9 cellular contexts compared by ENCODE assay signal in genomic region chr10:71835671-71836593, GRCh38.
DNase-seq lines count a peak whose midpoint lies in the region; ATAC-seq, FAIRE-seq and TF ChIP-seq lines count a peak whose summit lies in the region.
"Had no signal": no experiment of that assay in that cellular context is flagged by ENCODE, and none has a peak within 500 bp of the region (broad histone marks: within the 10 kb centered on the region; RNA-seq: fewer than 3 reads in every experiment).

No MANE protein-coding gene starts in this region.

- intact Hi-C loops in head of caudate nucleus (cut with DNase I), result no loop called here

- no peak for TF ChIP-seq CTCF in D721Med (IDR thresholded peaks at IDR 0.05; ENCODE audit: insufficient read depth, missing control alignments)

- FAIRE-seq in D721Med (lab: Jason Lieb, UNC), result peak; percentile 48
- FAIRE-seq: TTC549 had no signal

- DNase-seq in D721Med (ENCODE audit: insufficient read length, low spot score) (peak; percentile 65), head of caudate nucleus (peak; percentile 62 to 97 (median 89)), putamen (ENCODE audit: low spot score) (peak; percentile 92), iPS-NIHi7 (ENCODE audit: extremely low spot score) (no peak), SW 1271 (lab: John Stamatoyannopoulos, UW) (no peak)

- ATAC-seq in GM19351 (IDR thresholded peaks at IDR 0.05; ENCODE audit: unreplicated experiment) (peak; percentile 94), HG03342 (IDR thresholded peaks at IDR 0.05; ENCODE audit: unreplicated experiment) (peak; percentile 92), SK-N-SH treated with all-trans-retinoic acid at 6 μM for 48 hours (peak; percentile 64)

TF ChIP-seq in SK-N-SH treated with all-trans-retinoic acid at 6 μM for 48 hours, 23 proteins besides CTCF, POLR2A, EP300 and RAD21:
- TF ChIP-seq, protein P1, sequence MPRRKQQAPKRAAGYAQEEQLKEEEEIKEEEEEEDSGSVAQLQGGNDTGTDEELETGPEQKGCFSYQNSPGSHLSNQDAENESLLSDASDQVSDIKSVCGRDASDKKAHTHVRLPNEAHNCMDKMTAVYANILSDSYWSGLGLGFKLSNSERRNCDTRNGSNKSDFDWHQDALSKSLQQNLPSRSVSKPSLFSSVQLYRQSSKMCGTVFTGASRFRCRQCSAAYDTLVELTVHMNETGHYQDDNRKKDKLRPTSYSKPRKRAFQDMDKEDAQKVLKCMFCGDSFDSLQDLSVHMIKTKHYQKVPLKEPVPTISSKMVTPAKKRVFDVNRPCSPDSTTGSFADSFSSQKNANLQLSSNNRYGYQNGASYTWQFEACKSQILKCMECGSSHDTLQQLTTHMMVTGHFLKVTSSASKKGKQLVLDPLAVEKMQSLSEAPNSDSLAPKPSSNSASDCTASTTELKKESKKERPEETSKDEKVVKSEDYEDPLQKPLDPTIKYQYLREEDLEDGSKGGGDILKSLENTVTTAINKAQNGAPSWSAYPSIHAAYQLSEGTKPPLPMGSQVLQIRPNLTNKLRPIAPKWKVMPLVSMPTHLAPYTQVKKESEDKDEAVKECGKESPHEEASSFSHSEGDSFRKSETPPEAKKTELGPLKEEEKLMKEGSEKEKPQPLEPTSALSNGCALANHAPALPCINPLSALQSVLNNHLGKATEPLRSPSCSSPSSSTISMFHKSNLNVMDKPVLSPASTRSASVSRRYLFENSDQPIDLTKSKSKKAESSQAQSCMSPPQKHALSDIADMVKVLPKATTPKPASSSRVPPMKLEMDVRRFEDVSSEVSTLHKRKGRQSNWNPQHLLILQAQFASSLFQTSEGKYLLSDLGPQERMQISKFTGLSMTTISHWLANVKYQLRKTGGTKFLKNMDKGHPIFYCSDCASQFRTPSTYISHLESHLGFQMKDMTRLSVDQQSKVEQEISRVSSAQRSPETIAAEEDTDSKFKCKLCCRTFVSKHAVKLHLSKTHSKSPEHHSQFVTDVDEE (CRISPR knock-in tag; IDR thresholded peaks at IDR 0.05), result peak; percentile 81
- TF ChIP-seq SNAI2 (CRISPR knock-in tag; IDR thresholded peaks at IDR 0.05), result peak; percentile 62; the same call in 1 of the 2 replicates
- no peak for TF ChIP-seq TOX (CRISPR knock-in tag; IDR thresholded peaks at IDR 0.05; ENCODE audit: borderline replicate concordance)
- 0 out of 2 replicates have a peak, but pooled peaks have one; percentile 25 for TF ChIP-seq ISL1 (CRISPR knock-in tag; IDR thresholded peaks at IDR 0.05)
- TF ChIP-seq TCF4 (CRISPR knock-in tag; IDR thresholded peaks at IDR 0.05; ENCODE audit: borderline replicate concordance), result peak; percentile 81
- TF ChIP-seq ZNF565 (CRISPR knock-in tag; conservative IDR thresholded peaks at IDR 0.05; ENCODE audit: low read depth), result 0 out of 2 replicates have a peak, but pooled peaks have one; percentile 10
- TF ChIP-seq PPARA (CRISPR knock-in tag; IDR thresholded peaks at IDR 0.05; ENCODE audit: borderline replicate concordance), result 0 out of 2 replicates have a peak, but pooled peaks have one; percentile 23
- no peak for TF ChIP-seq BACH2 (CRISPR knock-in tag; IDR thresholded peaks at IDR 0.05; ENCODE audit: borderline replicate concordance)
- TF ChIP-seq PATZ1 (CRISPR knock-in tag; IDR thresholded peaks at IDR 0.05; ENCODE audit: borderline replicate concordance), result no peak
- no peak for TF ChIP-seq RARB (CRISPR knock-in tag; IDR thresholded peaks at IDR 0.05)
- peak; percentile 39; the same call in 1 of the 2 replicates for TF ChIP-seq ZNF8 (CRISPR knock-in tag; IDR thresholded peaks at IDR 0.05)
- TF ChIP-seq POU6F1 (CRISPR knock-in tag; IDR thresholded peaks at IDR 0.05; ENCODE audit: borderline replicate concordance, low read depth), result no peak
- TF ChIP-seq ZC3H10 (CRISPR knock-in tag; IDR thresholded peaks at IDR 0.05), result no peak
- no peak for TF ChIP-seq OSR1 (CRISPR knock-in tag; IDR thresholded peaks at IDR 0.05)
- peak; percentile 94 for TF ChIP-seq ZNF70 (CRISPR knock-in tag; IDR thresholded peaks at IDR 0.05)
- no peak for TF ChIP-seq ESRRG (CRISPR knock-in tag; IDR thresholded peaks at IDR 0.05)
- TF ChIP-seq CSDC2 (CRISPR knock-in tag; IDR thresholded peaks at IDR 0.05), result no peak
- TF ChIP-seq, protein P2, sequence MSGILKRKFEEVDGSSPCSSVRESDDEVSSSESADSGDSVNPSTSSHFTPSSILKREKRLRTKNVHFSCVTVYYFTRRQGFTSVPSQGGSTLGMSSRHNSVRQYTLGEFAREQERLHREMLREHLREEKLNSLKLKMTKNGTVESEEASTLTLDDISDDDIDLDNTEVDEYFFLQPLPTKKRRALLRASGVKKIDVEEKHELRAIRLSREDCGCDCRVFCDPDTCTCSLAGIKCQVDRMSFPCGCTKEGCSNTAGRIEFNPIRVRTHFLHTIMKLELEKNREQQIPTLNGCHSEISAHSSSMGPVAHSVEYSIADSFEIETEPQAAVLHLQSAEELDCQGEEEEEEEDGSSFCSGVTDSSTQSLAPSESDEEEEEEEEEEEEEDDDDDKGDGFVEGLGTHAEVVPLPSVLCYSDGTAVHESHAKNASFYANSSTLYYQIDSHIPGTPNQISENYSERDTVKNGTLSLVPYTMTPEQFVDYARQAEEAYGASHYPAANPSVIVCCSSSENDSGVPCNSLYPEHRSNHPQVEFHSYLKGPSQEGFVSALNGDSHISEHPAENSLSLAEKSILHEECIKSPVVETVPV (CRISPR knock-in tag; IDR thresholded peaks at IDR 0.05), result no peak
- TF ChIP-seq ZFP30 (CRISPR knock-in tag; IDR thresholded peaks at IDR 0.05), result no peak
- TF ChIP-seq ZFP3 (CRISPR knock-in tag; IDR thresholded peaks at IDR 0.05), result 0 out of 2 replicates have a peak, but pooled peaks have one; percentile 38
- no peak for TF ChIP-seq ARNTL (CRISPR knock-in tag; IDR thresholded peaks at IDR 0.05; ENCODE audit: borderline replicate concordance, low read depth)
- TF ChIP-seq, protein P3, sequence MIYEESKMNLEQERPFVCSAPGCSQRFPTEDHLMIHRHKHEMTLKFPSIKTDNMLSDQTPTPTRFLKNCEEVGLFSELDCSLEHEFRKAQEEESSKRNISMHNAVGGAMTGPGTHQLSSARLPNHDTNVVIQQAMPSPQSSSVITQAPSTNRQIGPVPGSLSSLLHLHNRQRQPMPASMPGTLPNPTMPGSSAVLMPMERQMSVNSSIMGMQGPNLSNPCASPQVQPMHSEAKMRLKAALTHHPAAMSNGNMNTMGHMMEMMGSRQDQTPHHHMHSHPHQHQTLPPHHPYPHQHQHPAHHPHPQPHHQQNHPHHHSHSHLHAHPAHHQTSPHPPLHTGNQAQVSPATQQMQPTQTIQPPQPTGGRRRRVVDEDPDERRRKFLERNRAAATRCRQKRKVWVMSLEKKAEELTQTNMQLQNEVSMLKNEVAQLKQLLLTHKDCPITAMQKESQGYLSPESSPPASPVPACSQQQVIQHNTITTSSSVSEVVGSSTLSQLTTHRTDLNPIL (CRISPR knock-in tag; IDR thresholded peaks at IDR 0.05; ENCODE audit: low read depth), result no peak
- TF ChIP-seq GLIS3 (CRISPR knock-in tag; IDR thresholded peaks at IDR 0.05), result no peak

Comparison
In these comparisons a context has a peak if more than half of its experiments do, and no peak if none do; other contexts are left out.
1. DNase-seq: peak in D721Med (single experiment), head of caudate nucleus (42 of 42) and putamen (single experiment); none in iPS-NIHi7 (single experiment) and SW 1271 (0 of 2).
2. Peak in every context shown above with its lines, with median percentiles within 50 percentile points of each other: ATAC-seq.